Comparison of ENCODE assay signal across 15 cellular contexts in the genomic region with DNA sequence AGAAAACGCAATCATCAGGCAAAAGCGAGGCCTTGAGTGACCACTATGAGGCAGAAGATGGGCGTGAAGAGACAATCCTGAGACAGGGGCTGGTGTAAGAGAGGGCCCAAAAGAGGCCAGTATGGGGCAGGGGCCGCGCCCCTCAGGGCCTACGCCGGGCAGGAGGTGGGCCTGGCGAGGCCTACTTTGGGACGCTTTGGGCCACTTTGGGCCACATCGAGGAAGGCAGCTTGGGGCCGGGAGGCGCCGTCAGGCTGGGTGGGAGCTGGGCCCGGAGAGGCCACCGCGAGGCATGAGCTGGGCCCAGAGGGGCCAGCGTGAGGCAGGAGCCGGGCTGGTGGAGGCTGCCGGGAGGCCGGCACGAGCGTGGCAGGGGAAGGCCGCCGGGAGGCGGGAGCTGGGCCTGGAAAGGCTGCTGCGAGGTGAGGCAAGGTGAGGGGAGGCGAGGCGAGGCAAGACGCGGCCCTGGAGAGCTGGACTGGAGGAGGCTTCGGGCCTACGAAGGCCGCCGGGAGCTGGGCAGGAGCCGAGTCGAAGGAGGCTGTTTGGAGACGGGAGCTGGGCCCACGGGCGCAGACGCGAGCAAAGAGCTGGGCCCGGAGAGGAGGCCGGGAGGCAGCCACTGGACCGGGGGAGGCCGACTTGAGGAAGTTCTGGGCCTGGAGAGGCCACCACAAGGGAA.
"Had no signal": no experiment of that assay in that cellular context is flagged by ENCODE, and none has a peak within 500 bp of the region (broad histone marks: within the 10 kb centered on the region; RNA-seq: fewer than 3 reads in every experiment).

No MANE protein-coding gene starts in this region.

- H3K4me1 ChIP-seq: colonic mucosa, sigmoid colon, spleen, thyroid gland had no signal

- H3K9me3 ChIP-seq: colonic mucosa, thyroid gland had no signal

- H3K27ac Mint-ChIP-seq: activated CD4-positive, alpha-beta T cell treated with anti-CD3 and anti-CD28 coated beads, Interleukin-2, amount 10 ng/mL, durations not matched to agents 24 days and 14 days; activated naive CD8-positive, alpha-beta T cell treated with anti-CD3 and anti-CD28 coated beads for 36 hours; activated T-cell treated with anti-CD3 and anti-CD28 coated beads, Interleukin-2, amount 50 U/mL, for 72 hours had no signal

- H3K27me3 Mint-ChIP-seq: activated CD4-positive, alpha-beta T cell treated with anti-CD3 and anti-CD28 coated beads, Interleukin-2, amount 10 ng/mL, durations not matched to agents 24 days and 14 days; activated naive CD8-positive, alpha-beta T cell treated with anti-CD3 and anti-CD28 coated beads for 36 hours; brain had no signal

- ATAC-seq: activated T-cell treated with anti-CD3 and anti-CD28 coated beads, Interleukin-2, amount 50 U/mL, for 72 hours had no signal

- H3K36me3 ChIP-seq: colonic mucosa, ovary had no signal

- H3K9me3 Mint-ChIP-seq: activated CD4-positive, alpha-beta T cell treated with anti-CD3 and anti-CD28 coated beads, Interleukin-2, amount 10 ng/mL, durations not matched to agents 24 days and 14 days had no signal

- H3K27me3 ChIP-seq: colonic mucosa, esophagus squamous epithelium, ovary, sigmoid colon, spleen, thyroid gland had no signal

- H3K4me3 ChIP-seq: colonic mucosa, esophagus squamous epithelium, ovary, sigmoid colon, spleen, thyroid gland had no signal

- DNase-seq: activated CD4-positive, alpha-beta T cell treated with anti-CD3 and anti-CD28 coated beads, Interleukin-2, amount 10 ng/mL, durations not matched to agents 24 days and 14 days; activated CD4-positive, CD25-positive, alpha-beta regulatory T cell; activated CD8-positive, alpha-beta memory T cell treated with anti-CD3 and anti-CD28 coated beads, Interleukin-2, amount 50 U/mL, for 48 hours; activated gamma-delta T cell; activated naive CD8-positive, alpha-beta T cell treated with anti-CD3 and anti-CD28 coated beads for 36 hours; activated T-cell treated with anti-CD3 and anti-CD28 coated beads, Interleukin-2, amount 50 U/mL, for 72 hours; central memory CD4-positive, alpha-beta T cell; colonic mucosa; esophagus squamous epithelium; hypothalamus; sigmoid colon; spleen; thyroid gland had no signal

- H3K4me1 Mint-ChIP-seq: activated CD4-positive, alpha-beta T cell treated with anti-CD3 and anti-CD28 coated beads, Interleukin-2, amount 10 ng/mL, durations not matched to agents 24 days and 14 days; activated naive CD8-positive, alpha-beta T cell treated with anti-CD3 and anti-CD28 coated beads for 36 hours; brain had no signal

- H3K4me3 Mint-ChIP-seq: activated CD4-positive, alpha-beta T cell treated with anti-CD3 and anti-CD28 coated beads, Interleukin-2, amount 10 ng/mL, durations not matched to agents 24 days and 14 days; activated naive CD8-positive, alpha-beta T cell treated with anti-CD3 and anti-CD28 coated beads for 36 hours; activated T-cell treated with anti-CD3 and anti-CD28 coated beads, Interleukin-2, amount 50 U/mL, for 72 hours; brain had no signal

- H3K27ac ChIP-seq: colonic mucosa, esophagus squamous epithelium, ovary, sigmoid colon, spleen, thyroid gland had no signal
